13 cellular contexts compared by ENCODE assay signal in genomic region chr16:83779881-83780280, GRCh38. TPM values are rescaled to one million over a fixed set of nuclear protein-coding genes. Genes with fewer than 3 reads are reported as not detected.
A peak's percentile ranks its signal among the peaks of the same experiment; 100 is the strongest.
DNase-seq lines count a peak whose midpoint lies in the region; FAIRE-seq and TF ChIP-seq lines count a peak whose summit lies in the region.
"Had no signal": no experiment of that assay in that cellular context is flagged by ENCODE, and none has a peak within 500 bp of the region (broad histone marks: within the 10 kb centered on the region; RNA-seq: fewer than 3 reads in every experiment).

No MANE protein-coding gene starts in this region.

- H3K9me2 ChIP-seq in Karpas-422 (replicated peaks; ENCODE audit: insufficient read depth, low read length), result no peaks in the 10 kb centered on the region

- H3K36me3 ChIP-seq in brain microvascular endothelial cell (replicated peaks) (no peaks in the 10 kb centered on the region), Karpas-422 (ENCODE audit: insufficient read depth, low read length) (no peaks in the 10 kb centered on the region)
- H3K36me3 ChIP-seq: thyroid gland had no signal

- H3K79me2 ChIP-seq in Karpas-422 (ENCODE audit: low read length), result no peaks in the 10 kb centered on the region

- TF ChIP-seq CTCF in brain microvascular endothelial cell (IDR thresholded peaks at IDR 0.05; ENCODE audit: low read depth, low read length, missing control alignments), result no peak

- H4K20me1 ChIP-seq in Karpas-422 (ENCODE audit: insufficient read depth, low read depth, low read length), result no peaks in the 10 kb centered on the region

- no peak overlapping the region for H2AFZ ChIP-seq in Karpas-422 (ENCODE audit: low read length)

- H3K4me2 ChIP-seq in Karpas-422 (ENCODE audit: low read depth, low read length, poor library complexity, severe bottlenecking), result no peak overlapping the region

- no peaks in the 10 kb centered on the region for H3K27me3 ChIP-seq in brain microvascular endothelial cell (replicated peaks)
- no peaks in the 10 kb centered on the region for H3K27me3 ChIP-seq in Karpas-422 (ENCODE audit: low read length)
- H3K27me3 ChIP-seq: thyroid gland had no signal

- in situ Hi-C loops in brain microvascular endothelial cell (cut with HindIII; ENCODE audit: low pct_ligation_motif_present, low sequenced_read_pairs), result no loop called here

- DNase-seq in NCI-H1092 treated with DMSO at 0.1 percent for 48 hours (lab: John Stamatoyannopoulos, UW) (peak; percentile 28), NCI-H1092 (lab: John Stamatoyannopoulos, UW) (no peak), brain microvascular endothelial cell (peak; percentile 63), inferior parietal cortex (ENCODE audit: extremely low spot score) (peak; percentile 34), substantia nigra (lab: John Stamatoyannopoulos, UW) (peak in 4 of 49 donors; percentile 3 to 37 (median 6)), HTR-8/SVneo (ENCODE audit: insufficient read length, low spot score) (no peak), Karpas-422 (no peak), NCI-H526 (lab: John Stamatoyannopoulos, UW) (no peak)
- DNase-seq: NCI-H1436 treated with DMSO at 0.1 percent for 48 hours, NCI-H526 treated with DMSO at 0.1 percent for 48 hours, SIG-M5, thyroid gland had no signal

- H3K27ac ChIP-seq in brain microvascular endothelial cell (no peak overlapping the region), substantia nigra (ENCODE audit: low read depth, low read length, poor library complexity, severe bottlenecking) (peak overlapping the region; percentile 4), Karpas-422 (ENCODE audit: low read length) (no peak overlapping the region)
- H3K27ac ChIP-seq: thyroid gland had no signal

- H3K4me1 ChIP-seq in Karpas-422 (ENCODE audit: low read length), result no peaks in the 10 kb centered on the region

- H3K9ac ChIP-seq in Karpas-422 (ENCODE audit: low read length), result no peak overlapping the region

- H3K4me3 ChIP-seq in brain microvascular endothelial cell (ENCODE audit: low read depth, low read length) (no peak overlapping the region), Karpas-422 (ENCODE audit: low read length) (no peak overlapping the region)
- H3K4me3 ChIP-seq: thyroid gland had no signal

- no peaks in the 10 kb centered on the region for H3K9me3 ChIP-seq in Karpas-422 (ENCODE audit: low read length)
- H3K9me3 ChIP-seq: thyroid gland had no signal

- no peak for FAIRE-seq in HTR-8/SVneo (lab: Jason Lieb, UNC)
- FAIRE-seq: A204.1 had no signal

RNA-seq across cellular contexts. Expression of gene HSBP1, which starts 27.9 kb away (rescaled TPM):
- 74.8 and 126 TPM in 2 replicates for total RNA-seq in Karpas-422 (2014; rRNA removed; shearing (Covaris generic); ENCODE audit: low replicate concordance)

Comparison
In these comparisons a context has a peak if more than half of its experiments do, and no peak if none do; other contexts are left out.
1. DNase-seq: peak in NCI-H1092 treated with DMSO at 0.1 percent for 48 hours (single experiment), brain microvascular endothelial cell (single experiment) and inferior parietal cortex (single experiment); none in NCI-H1092 (single experiment), HTR-8/SVneo (single experiment), Karpas-422 (single experiment) and NCI-H526 (0 of 2).